ENCODE assay signal across 33 cellular contexts in the genomic region with DNA sequence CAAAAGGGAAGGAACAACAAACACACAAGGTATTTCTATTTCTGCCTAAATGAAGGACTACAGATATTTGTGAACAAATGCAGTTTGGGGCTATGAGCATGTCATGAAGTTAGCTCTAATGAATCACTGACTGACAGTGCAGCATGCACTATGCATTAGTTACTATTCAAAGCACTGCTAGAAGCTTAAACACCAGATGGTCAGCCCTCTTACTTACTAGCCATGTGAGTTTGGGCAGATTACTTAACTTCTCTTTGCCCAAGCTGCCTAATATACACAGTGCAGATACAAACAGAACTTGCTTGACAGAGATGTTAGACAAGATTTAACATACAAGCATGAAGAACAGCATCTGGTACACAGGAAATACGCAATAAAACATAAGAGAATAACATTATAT.
A peak's percentile ranks its signal among the peaks of the same experiment; 100 is the strongest.
DNase-seq lines count a peak whose midpoint lies in the region; ATAC-seq and TF ChIP-seq lines count a peak whose summit lies in the region.
"Had no signal": no experiment of that assay in that cellular context is flagged by ENCODE, and none has a peak within 500 bp of the region (broad histone marks: within the 10 kb centered on the region; RNA-seq: fewer than 3 reads in every experiment).

No MANE protein-coding gene starts in this region.

- no peak for TF ChIP-seq CTCF in choroid plexus epithelial cell (conservative IDR thresholded peaks at IDR 0.05; ENCODE audit: low read depth, low read length)
- TF ChIP-seq CTCF in nephron progenitor cell (IDR thresholded peaks at IDR 0.05) = no peak

- DNase-seq in DMS 273 treated with DMSO at 0.1 percent for 48 hours (lab: John Stamatoyannopoulos, UW) = peak; percentile 88
- peak; percentile 85 for DNase-seq in NCI-H2171 treated with DMSO at 0.1 percent for 48 hours (lab: John Stamatoyannopoulos, UW)
- DNase-seq in choroid plexus epithelial cell (ENCODE audit: low read depth) = peak; percentile 26
- no peak for DNase-seq in nephron progenitor cell
- no peak for DNase-seq in mucosa of gallbladder (ENCODE audit: low spot score)
- no peak for DNase-seq in Kasumi-1 (lab: John Stamatoyannopoulos, UW)
- no peak for DNase-seq in islet precursor cell
- DNase-seq: activated CD4-positive, alpha-beta memory T cell treated with anti-CD3 and anti-CD28 coated beads, Interleukin-2, amount 10 ng/mL, durations not matched to agents 7 days and 5 days; activated CD4-positive, CD25-positive, alpha-beta regulatory T cell treated with anti-CD3 and anti-CD28 coated beads, Interleukin-2, amount 50 U/mL, for 72 hours; activated effector memory CD4-positive, alpha-beta T cell treated with Interleukin-2 at 50 U/mL for 16 hours; aorta; C1 segment of cervical spinal cord; Caco-2; cortex of kidney; endodermal cell; HFFc6; hypothalamus; immature natural killer cell; left ventricle myocardium superior; natural killer cell; NCI-H2227 treated with DMSO at 0.1 percent for 48 hours; NCI-H774; stomach; T-helper 1 cell; trophoblast cell had no signal

- peak overlapping the region; percentile 27 for H3K27ac Mint-ChIP-seq in nephron progenitor cell
- H3K27ac Mint-ChIP-seq: activated CD4-positive, alpha-beta memory T cell treated with anti-CD3 and anti-CD28 coated beads, Interleukin-2, amount 10 ng/mL, durations not matched to agents 7 days and 5 days; activated naive CD8-positive, alpha-beta T cell; endodermal cell; immature natural killer cell; mesothelial cell of epicardium; natural killer cell had no signal

- H3K27me3 Mint-ChIP-seq in nephron progenitor cell (ENCODE audit: low read depth, poor library complexity) = no peaks in the 10 kb centered on the region
- H3K27me3 Mint-ChIP-seq: activated CD4-positive, alpha-beta memory T cell treated with anti-CD3 and anti-CD28 coated beads, Interleukin-2, amount 10 ng/mL, durations not matched to agents 7 days and 5 days; activated naive CD8-positive, alpha-beta T cell had no signal

- no peak for ATAC-seq in HG02588 (IDR thresholded peaks at IDR 0.05; ENCODE audit: unreplicated experiment)
- ATAC-seq: esophagus mucosa, gastroesophageal sphincter, GM12878, left ventricle myocardium superior, natural killer cell had no signal

- peaks cover 76% of the 10 kb centered on the region for H3K36me3 Mint-ChIP-seq in nephron progenitor cell (ENCODE audit: low read depth)
- H3K36me3 Mint-ChIP-seq: natural killer cell had no signal

- no peak overlapping the region for H3K4me3 Mint-ChIP-seq in nephron progenitor cell
- H3K4me3 Mint-ChIP-seq: activated CD4-positive, alpha-beta memory T cell treated with anti-CD3 and anti-CD28 coated beads, Interleukin-2, amount 10 ng/mL, durations not matched to agents 7 days and 5 days; activated naive CD8-positive, alpha-beta T cell; endodermal cell; HFFc6; immature natural killer cell; mesothelial cell of epicardium; natural killer cell had no signal

- H3K4me1 Mint-ChIP-seq in nephron progenitor cell = no peaks in the 10 kb centered on the region
- H3K4me1 Mint-ChIP-seq: endodermal cell, mesothelial cell of epicardium had no signal

- H3K9me3 Mint-ChIP-seq in nephron progenitor cell = peaks cover 20% of the 10 kb centered on the region
- H3K9me3 Mint-ChIP-seq: activated CD4-positive, alpha-beta memory T cell treated with anti-CD3 and anti-CD28 coated beads, Interleukin-2, amount 10 ng/mL, durations not matched to agents 7 days and 5 days; HFFc6; immature natural killer cell; natural killer cell had no signal

- no peak overlapping the region for H3K4me3 ChIP-seq in choroid plexus epithelial cell (ENCODE audit: low read depth, low read length)
- H3K4me3 ChIP-seq: cardiac muscle cell, gastroesophageal sphincter, GM12878, skin epidermis, stomach had no signal

Comparison
In these comparisons a context has a peak if more than half of its experiments do, and no peak if none do; other contexts are left out.
1. DNase-seq: peak in DMS 273 treated with DMSO at 0.1 percent for 48 hours (single experiment), NCI-H2171 treated with DMSO at 0.1 percent for 48 hours (single experiment) and choroid plexus epithelial cell (single experiment); none in nephron progenitor cell (single experiment), mucosa of gallbladder (single experiment), Kasumi-1 (0 of 2) and islet precursor cell (single experiment).